ENCODE assay signal across 11 cellular contexts in genomic region chr7:46290374-46291061, GRCh38.
A peak's percentile ranks its signal among the peaks of the same experiment; 100 is the strongest.
DNase-seq lines count a peak whose midpoint lies in the region; ATAC-seq, FAIRE-seq and TF ChIP-seq lines count a peak whose summit lies in the region.
"Had no signal": no experiment of that assay in that cellular context is flagged by ENCODE, and none has a peak within 500 bp of the region (broad histone marks: within the 10 kb centered on the region; RNA-seq: fewer than 3 reads in every experiment).

No MANE protein-coding gene starts in this region.

- TF ChIP-seq POLR2A in GM12892 (IDR thresholded peaks at IDR 0.05; ENCODE audit: low read depth, low read length), result no peak

- peak; percentile 71 for FAIRE-seq in GM12892 (lab: Jason Lieb, UNC)

- TF ChIP-seq CTCF in GM13977 (IDR thresholded peaks at IDR 0.05; ENCODE audit: extremely low read depth, insufficient read depth, missing control alignments), result no peak

- in situ Hi-C loops in GM13977 (cut with MboI; ENCODE audit: low pct_unique_long_range_greater_than_20kb, low sequenced_read_pairs, unreplicated experiment), result no loop called here

- ATAC-seq in GM21576 (IDR thresholded peaks at IDR 0.05; ENCODE audit: unreplicated experiment), result peak; percentile 16
- peak; percentile 23 for ATAC-seq in HG03432 (IDR thresholded peaks at IDR 0.05; ENCODE audit: unreplicated experiment)
- ATAC-seq in GM21447 (IDR thresholded peaks at IDR 0.05; ENCODE audit: unreplicated experiment), result no peak
- no peak for ATAC-seq in HG03457 (IDR thresholded peaks at IDR 0.05; ENCODE audit: unreplicated experiment)
- ATAC-seq: body of pancreas, right lobe of liver had no signal

- DNase-seq in GM12892 (ENCODE audit: insufficient read length), result no peak
- peak; percentile 72 for DNase-seq in islet precursor cell
- no peak for DNase-seq in GM13977 (ENCODE audit: low spot score)
- DNase-seq in glomerular visceral epithelial cell (ENCODE audit: extremely low spot score), result no peak
- DNase-seq: body of pancreas, NCI-H2171 treated with DMSO at 0.1 percent for 48 hours, right lobe of liver had no signal

Comparison
In these comparisons a context has a peak if more than half of its experiments do, and no peak if none do; other contexts are left out.
1. ATAC-seq: peak in GM21576 (single experiment) and HG03432 (single experiment); none in GM21447 (single experiment) and HG03457 (single experiment).